Comparison of ENCODE assay signal across 8 cellular contexts in genomic region chr3:15798533-15799245, GRCh38. TPM values are rescaled to one million over a fixed set of nuclear protein-coding genes. Genes with fewer than 3 reads are reported as not detected.
DNase-seq lines count a peak whose midpoint lies in the region; ATAC-seq and TF ChIP-seq lines count a peak whose summit lies in the region.
"Had no signal": no experiment of that assay in that cellular context is flagged by ENCODE, and none has a peak within 500 bp of the region (broad histone marks: within the 10 kb centered on the region; RNA-seq: fewer than 3 reads in every experiment).

No MANE protein-coding gene starts in this region.

- H3K4me1 ChIP-seq in HUES48 (ENCODE audit: control insufficient read depth, insufficient read depth, low read length) = peaks cover 32% of the 10 kb centered on the region

- peaks cover 22% of the 10 kb centered on the region; the same call in 1 of the 2 replicates for H3F3A ChIP-seq in SU-DHL-6 (ENCODE audit: insufficient read depth)

- TF ChIP-seq CTCF in SU-DHL-6 (IDR thresholded peaks at IDR 0.05; ENCODE audit: insufficient read depth, low read length, poor library complexity, severe bottlenecking) = no peak

- H3K9me3 ChIP-seq in HUES48 (ENCODE audit: control insufficient read depth, insufficient read depth, low read length) = no peaks in the 10 kb centered on the region
- no peaks in the 10 kb centered on the region for H3K9me3 ChIP-seq in SU-DHL-6 (ENCODE audit: insufficient read depth, low read length)

- peaks cover 84 to 97% of the 10 kb centered on the region in 2 donors for H3K4me1 Mint-ChIP-seq in immature natural killer cell

- H3K36me3 ChIP-seq in HUES48 (ENCODE audit: control insufficient read depth, insufficient read depth, low read length) (peaks cover 8% of the 10 kb centered on the region; the same call in 1 of the 2 replicates), SU-DHL-6 (ENCODE audit: low read length) (0 out of 2 replicates have a peak, but pooled peaks cover 4% of the 10 kb centered on the region)

- no peaks in the 10 kb centered on the region for H3K9me2 ChIP-seq in SU-DHL-6 (replicated peaks; ENCODE audit: insufficient read depth, low read length)

- peak overlapping the region; percentile 9 to 73 (median 72) for H3K4me3 Mint-ChIP-seq in immature natural killer cell

- H3K27ac ChIP-seq in HUES48 (ENCODE audit: low read depth, low read length) (peak overlapping the region; percentile 94), SU-DHL-6 (ENCODE audit: low read depth, low read length) (no peak overlapping the region)

- peak overlapping the region; percentile 63 for H3K4me2 ChIP-seq in SU-DHL-6 (ENCODE audit: low read depth, low read length, poor library complexity, severe bottlenecking)

- peaks cover 0 to 5% (median 3%) of the 10 kb centered on the region in 3 donors for H3K27me3 Mint-ChIP-seq in immature natural killer cell (ENCODE audit: low read depth in 3 of 3)

- ATAC-seq in HG03432 (IDR thresholded peaks at IDR 0.05; ENCODE audit: unreplicated experiment) (no peak), HG02938 (IDR thresholded peaks at IDR 0.05; ENCODE audit: unreplicated experiment) (no peak)

- no peak overlapping the region for H2AFZ ChIP-seq in SU-DHL-6 (ENCODE audit: low read depth, low read length, severe bottlenecking)

- no peak overlapping the region for H3K9ac ChIP-seq in HUES48 (ENCODE audit: low read depth, low read length)
- no peak overlapping the region for H3K9ac ChIP-seq in SU-DHL-6 (ENCODE audit: low read length)

- H3K4me3 ChIP-seq in HUES48 (ENCODE audit: low read depth, low read length) = no peak overlapping the region
- H3K4me3 ChIP-seq in SU-DHL-6 (ENCODE audit: insufficient read depth, low read length, poor library complexity, severe bottlenecking) = no peak overlapping the region

- DNase-seq in immature natural killer cell = no peak
- peak; percentile 20 for DNase-seq in superior temporal gyrus (ENCODE audit: extremely low spot score)
- DNase-seq in HT-29 (ENCODE audit: low spot score) = no peak
- DNase-seq: NCI-H2171 had no signal

- H3K36me3 Mint-ChIP-seq in immature natural killer cell = no peaks in the 10 kb centered on the region

- H3K27ac Mint-ChIP-seq in immature natural killer cell = peak overlapping the region; percentile 62 to 91 (median 72)

- H3K9me3 Mint-ChIP-seq in immature natural killer cell = no peaks in the 10 kb centered on the region

- H4K20me1 ChIP-seq in SU-DHL-6 (ENCODE audit: low read depth, low read length) = peaks cover 16% of the 10 kb centered on the region; the same call in 1 of the 2 replicates

- H3K27me3 ChIP-seq in HUES48 (ENCODE audit: control insufficient read depth, insufficient read depth, low read length) (no peaks in the 10 kb centered on the region), SU-DHL-6 (ENCODE audit: low read length) (no peaks in the 10 kb centered on the region)

- peaks cover 67% of the 10 kb centered on the region for H3K79me2 ChIP-seq in SU-DHL-6 (ENCODE audit: insufficient read depth, low read length)

RNA-seq across cellular contexts. Expression of gene ANKRD28, which starts 0.9 kb away (rescaled TPM):
- polyA plus RNA-seq in immature natural killer cell = 1 to 10 TPM; 5.2 to 9.6 (median 5.9) TPM
- 21.4 and 28.5 TPM in 2 replicates for total RNA-seq in HT-29 (2014; rRNA removed; shearing (Covaris generic))
